Comparison of ENCODE assay signal across 8 cellular contexts in the genomic region with DNA sequence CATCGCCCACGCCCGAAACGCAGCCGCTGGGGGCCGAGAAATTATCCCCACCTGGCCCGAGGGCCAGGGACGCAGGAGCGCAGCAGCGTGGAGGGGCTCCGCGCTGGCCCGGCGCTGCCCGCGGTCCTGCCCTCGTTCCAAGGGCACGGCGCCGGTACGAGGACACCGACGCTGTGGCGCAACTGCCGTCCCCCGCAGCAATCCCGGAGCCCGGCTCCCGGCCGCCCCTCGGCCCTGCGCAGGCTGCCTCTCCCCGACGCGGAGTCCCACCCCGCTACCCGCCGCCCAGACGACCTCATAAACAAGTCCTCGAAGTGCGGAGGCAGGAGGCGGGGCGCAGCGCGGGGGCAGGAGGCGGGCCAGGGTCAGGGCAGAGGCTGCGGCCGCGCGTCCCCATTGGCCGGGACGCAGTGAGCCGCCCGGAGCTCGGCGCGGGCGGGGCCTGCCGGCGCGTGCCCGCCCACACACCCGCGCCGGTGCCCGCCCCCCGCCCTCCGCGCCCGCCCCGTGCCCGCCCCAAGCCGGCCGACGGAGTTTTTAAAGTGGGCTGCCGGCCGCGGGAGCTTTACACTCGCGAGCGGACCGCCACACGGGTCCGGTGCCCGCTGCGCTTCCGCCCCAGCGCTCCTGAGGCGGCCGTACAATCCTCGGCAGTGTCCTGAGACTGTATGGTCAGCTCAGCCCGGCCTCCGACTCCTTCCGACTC. TPM values are rescaled to one million over a fixed set of nuclear protein-coding genes. Genes with fewer than 3 reads are reported as not detected.
DNase-seq lines count a peak whose midpoint lies in the region; ATAC-seq and TF ChIP-seq lines count a peak whose summit lies in the region.

Gene EPAS1, plus strand, starts transcription at position 568 of the 706 bp plus-strand sequence. CDS start 505 bp downstream, outside the sequence.

- peaks cover 22% of the 10 kb centered on the region for H3K4me1 Mint-ChIP-seq in activated naive CD4-positive, alpha-beta T cell treated with anti-CD3 and anti-CD28 coated beads, Interleukin-2, amount 50 U/mL, for 24 hours

- peak within 1 kb of the TSS; percentile 0 for H3K9ac ChIP-seq in HUES6 (ENCODE audit: low read length)

- H3K27me3 Mint-ChIP-seq in activated naive CD4-positive, alpha-beta T cell treated with anti-CD3 and anti-CD28 coated beads, Interleukin-2, amount 50 U/mL, for 24 hours, result peaks cover 22% of the 10 kb centered on the region

- ATAC-seq in GM21381 (IDR thresholded peaks at IDR 0.05; ENCODE audit: unreplicated experiment) (peak; percentile 86), SK-N-SH treated with all-trans-retinoic acid at 6 μM for 48 hours (peak; percentile 71)

- no peak within 1 kb of the TSS for H3K27ac ChIP-seq in HUES6 (ENCODE audit: low read depth, low read length)

- no peak for TF ChIP-seq CTCF in subcutaneous adipose tissue (IDR thresholded peaks at IDR 0.05; ENCODE audit: low read depth)

- H3K4me3 ChIP-seq in HUES6 (ENCODE audit: low read depth, low read length), result peak within 1 kb of the TSS; percentile 79

- no peaks in the 10 kb centered on the region for H3K36me3 ChIP-seq in HUES6 (ENCODE audit: control insufficient read depth, insufficient read depth, low read length)

- in situ Hi-C loops in Caki2 (cut with HindIII; ENCODE audit: low pct_unique_long_range_greater_than_20kb, low sequenced_read_pairs), result no loop called here

- no peaks in the 10 kb centered on the region for H3K36me3 Mint-ChIP-seq in activated naive CD4-positive, alpha-beta T cell treated with anti-CD3 and anti-CD28 coated beads, Interleukin-2, amount 50 U/mL, for 24 hours

- peak within 1 kb of the TSS; percentile 87 for H3K4me3 Mint-ChIP-seq in activated naive CD4-positive, alpha-beta T cell treated with anti-CD3 and anti-CD28 coated beads, Interleukin-2, amount 50 U/mL, for 24 hours

- H3K9me3 ChIP-seq in HUES6 (ENCODE audit: control insufficient read depth, insufficient read depth, low read depth, low read length), result no peaks in the 10 kb centered on the region

- peaks cover 23% of the 10 kb centered on the region for H3K4me1 ChIP-seq in HUES6 (ENCODE audit: control insufficient read depth, insufficient read depth, low read length)

- H3K27me3 ChIP-seq in HUES6 (ENCODE audit: control insufficient read depth, insufficient read depth, low read length), result peaks cover 90% of the 10 kb centered on the region

- DNase-seq in Caki2 (ENCODE audit: low read depth) (peak; percentile 79), germinal center (ENCODE audit: low spot score) (peak; percentile 93), nucleus accumbens (lab: John Stamatoyannopoulos, UW) (peak in 51 of 56 donors; percentile 10 to 88 (median 70))

- H3K27ac Mint-ChIP-seq in activated naive CD4-positive, alpha-beta T cell treated with anti-CD3 and anti-CD28 coated beads, Interleukin-2, amount 50 U/mL, for 24 hours, result no peak within 1 kb of the TSS

- no peaks in the 10 kb centered on the region for H3K9me3 Mint-ChIP-seq in activated naive CD4-positive, alpha-beta T cell treated with anti-CD3 and anti-CD28 coated beads, Interleukin-2, amount 50 U/mL, for 24 hours

TF ChIP-seq in SK-N-SH treated with all-trans-retinoic acid at 6 μM for 48 hours, 23 proteins besides CTCF, POLR2A, EP300 and RAD21:
- TF ChIP-seq CSDC2 (CRISPR knock-in tag; IDR thresholded peaks at IDR 0.05), result peak; percentile 68; the same call in 1 of the 2 replicates
- TF ChIP-seq ZFP30 (CRISPR knock-in tag; IDR thresholded peaks at IDR 0.05), result no peak
- no peak for TF ChIP-seq ZC3H10 (CRISPR knock-in tag; IDR thresholded peaks at IDR 0.05)
- 0 out of 2 replicates have a peak, but pooled peaks have one; percentile 44 for TF ChIP-seq GLIS3 (CRISPR knock-in tag; IDR thresholded peaks at IDR 0.05)
- 0 out of 2 replicates have a peak, but pooled peaks have one; percentile 47 for TF ChIP-seq ZFP3 (CRISPR knock-in tag; IDR thresholded peaks at IDR 0.05)
- no peak for TF ChIP-seq ISL1 (CRISPR knock-in tag; IDR thresholded peaks at IDR 0.05)

RNA-seq across cellular contexts. Expression of gene EPAS1, which starts in this region (rescaled TPM):
- 3.7 and 4.0 TPM in 2 replicates for total RNA-seq in Caki2 (2014; rRNA removed; shearing (Covaris generic); ENCODE audit: low replicate concordance)
- total RNA-seq in subcutaneous adipose tissue, result 1,000 to 10,000 TPM in 1 of 4 donors, 100 to 1,000 TPM in 3; 168 to 1,000 (median 337) TPM

Comparison
In these comparisons a context has a peak if more than half of its experiments do, and no peak if none do; other contexts are left out.
1. RNA of gene EPAS1 (total RNA-seq): 168 to 1,000 TPM in subcutaneous adipose tissue; 3.7 to 4.0 TPM in Caki2; every median in the first group is over 10 times any median in the second.
2. Peak in every context shown above with its lines, with median percentiles within 50 percentile points of each other: DNase-seq.